ENCODE assay signal across 9 cellular contexts in the genomic region with DNA sequence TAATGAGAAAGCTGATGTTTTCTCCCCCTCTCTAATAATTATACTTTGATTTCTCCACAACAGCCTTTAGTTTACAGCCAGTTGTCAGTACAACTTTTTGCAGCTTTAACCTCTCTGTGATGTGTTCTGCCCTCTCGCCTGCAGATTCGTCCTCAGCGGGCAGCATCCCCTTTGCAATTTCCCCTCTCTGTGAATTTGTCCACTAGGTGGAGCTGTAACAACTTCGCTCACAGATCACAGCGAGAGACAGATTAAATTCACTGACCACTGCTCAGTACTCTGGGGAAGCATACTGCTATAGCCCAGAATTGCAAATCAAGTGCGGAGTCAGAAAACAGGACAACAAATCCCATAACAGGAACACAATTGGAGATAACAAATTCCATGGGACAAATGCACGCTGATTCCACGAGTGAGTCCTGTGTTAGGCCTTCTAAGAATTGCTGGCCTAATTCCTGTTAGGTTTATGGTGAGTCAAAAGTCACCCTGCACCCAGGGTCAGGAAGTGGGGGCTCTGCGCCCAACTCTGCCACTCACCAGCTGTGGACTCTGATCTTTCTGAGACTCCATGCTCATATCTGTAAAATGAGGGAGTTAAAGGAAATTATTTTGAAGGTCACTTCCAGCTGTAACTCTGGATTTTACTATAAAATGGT.
DNase-seq lines count a peak whose midpoint lies in the region; ATAC-seq, FAIRE-seq and TF ChIP-seq lines count a peak whose summit lies in the region.
"Had no signal": no experiment of that assay in that cellular context is flagged by ENCODE, and none has a peak within 500 bp of the region (broad histone marks: within the 10 kb centered on the region; RNA-seq: fewer than 3 reads in every experiment).

No MANE protein-coding gene starts in this region.

- H3K79me2 ChIP-seq in OCI-LY3 (ENCODE audit: low read length) = no peaks in the 10 kb centered on the region
- no peaks in the 10 kb centered on the region for H3K79me2 ChIP-seq in HepG2 (ENCODE audit: insufficient read depth, low read length)

- DNase-seq in G401 (ENCODE audit: low spot score) = peak; percentile 64
- peak; percentile 31 to 72 for DNase-seq in HL-60 (ENCODE audit: low read depth in 1 of 2, low spot score in 1 of 2)
- peak; percentile 34 for DNase-seq in cerebellum (ENCODE audit: low spot score)
- DNase-seq in HepG2 (ENCODE audit: low spot score) = peak; percentile 46
- peak; percentile 49 for DNase-seq in ureter (ENCODE audit: low spot score)
- DNase-seq in NCI-H2107 treated with DMSO at 0.1 percent for 48 hours (lab: John Stamatoyannopoulos, UW; ENCODE audit: unreplicated experiment) = no peak
- DNase-seq: activated naive CD8-positive, alpha-beta T cell treated with anti-CD3 and anti-CD28 coated beads, Interleukin-2, amount 10 ng/mL, durations not matched to agents 7 days and 5 days had no signal

- in situ Hi-C loops in G401 (cut with HindIII; ENCODE audit: low sequenced_read_pairs) = no loop called here
- in situ Hi-C loops in HepG2 (cut with HindIII; ENCODE audit: extremely low pct_ligation_motif_present, low pct_unique_long_range_greater_than_20kb) = no loop called here

- intact Hi-C loops in HepG2 (cut with micrococcal nuclease; ENCODE audit: unreplicated experiment) = no loop called here

- H3K27ac ChIP-seq in HL-60 (replicated peaks) = peak overlapping the region; percentile 49
- no peak overlapping the region for H3K27ac ChIP-seq in OCI-LY3 (ENCODE audit: low read length)
- no peak overlapping the region for H3K27ac ChIP-seq in HepG2 (ENCODE audit: extremely low read length, insufficient read depth, low read length)

- H3K27me3 ChIP-seq in HL-60 (ENCODE audit: insufficient read depth, poor library complexity, severe bottlenecking) (no peaks in the 10 kb centered on the region), OCI-LY3 (ENCODE audit: low read depth, low read length) (no peaks in the 10 kb centered on the region), HepG2 (ENCODE audit: control insufficient read depth in 1 of 2, insufficient read depth in 2 of 2, low read length in 2 of 2) (no peaks in the 10 kb centered on the region)

- H3K4me2 ChIP-seq in OCI-LY3 (ENCODE audit: low read length) (no peak overlapping the region), HepG2 (ENCODE audit: low read depth, low read length) (peak overlapping the region; percentile 41)

- H3K9me3 ChIP-seq in OCI-LY3 (ENCODE audit: insufficient read depth, low read length) (no peaks in the 10 kb centered on the region), HepG2 (ENCODE audit: low read length) (peaks cover 29% of the 10 kb centered on the region)

- WGBS in HepG2 (ENCODE audit: low lambda C conversion rate) = under 1% methylated on average over 9 of the region's 9 CpGs

- POLR2A ChIA-PET in HepG2 (lab: Yijun Ruan, JAX) = no interaction called here

- H3K9ac ChIP-seq in OCI-LY3 (ENCODE audit: low read length) = no peak overlapping the region
- no peak overlapping the region for H3K9ac ChIP-seq in HepG2 (ENCODE audit: insufficient read depth, low read depth, low read length)

- H3K36me3 ChIP-seq in OCI-LY3 (replicated peaks; ENCODE audit: low read depth, low read length) (no peaks in the 10 kb centered on the region), HepG2 (replicated peaks in 1 of 2; ENCODE audit: control insufficient read depth in 1 of 2, insufficient read depth in 2 of 2, low read length in 2 of 2) (no peaks in the 10 kb centered on the region)

- no peaks in the 10 kb centered on the region for H4K20me1 ChIP-seq in OCI-LY3 (ENCODE audit: insufficient read depth, low read length)
- no peaks in the 10 kb centered on the region for H4K20me1 ChIP-seq in HepG2 (ENCODE audit: insufficient read depth, low read length)

- TF ChIP-seq CTCF in HL-60 (IDR thresholded peaks at IDR 0.05; ENCODE audit: insufficient read depth, low read length) = peak; percentile 72
- TF ChIP-seq CTCF in OCI-LY3 (IDR thresholded peaks at IDR 0.05; ENCODE audit: low read depth, low read length) = peak; percentile 93
- peak; percentile 77 for TF ChIP-seq CTCF in HepG2 (CRISPR knock-in tag; IDR thresholded peaks at IDR 0.05)

- CTCF ChIA-PET in HepG2 (lab: Yijun Ruan, JAX; ENCODE audit: low intra/inter-chr PET ratio, low total read pairs) = no interaction called here

- TF ChIP-seq EP300 in HepG2 (IDR thresholded peaks at IDR 0.05; ENCODE audit: low read depth in 2 of 2, low read length in 2 of 2) = no peak
- no peak for TF ChIP-seq EP300 in HepG2 (CRISPR knock-in tag; IDR thresholded peaks at IDR 0.05; ENCODE audit: borderline replicate concordance)

- TF ChIP-seq POLR2A in HepG2 (IDR thresholded peaks at IDR 0.05; ENCODE audit: insufficient read depth in 1 of 2, low read depth in 2 of 2, low read length in 2 of 2) = no peak

- peak; percentile 67 for FAIRE-seq in HepG2 (lab: Jason Lieb, UNC)

- H3K4me3 ChIP-seq in HL-60 (replicated peaks; ENCODE audit: insufficient read depth, low read length) = no peak overlapping the region
- no peak overlapping the region for H3K4me3 ChIP-seq in OCI-LY3 (ENCODE audit: low read length)
- no peak overlapping the region for H3K4me3 ChIP-seq in HepG2 (replicated peaks in 1 of 3; ENCODE audit: insufficient read depth in 1 of 3, low read depth in 2 of 3, low read length in 3 of 3)

- peak; percentile 88 for ATAC-seq in GM21381 (IDR thresholded peaks at IDR 0.05; ENCODE audit: unreplicated experiment)
- peak; percentile 89 for ATAC-seq in HepG2

- no peaks in the 10 kb centered on the region for H3K4me1 ChIP-seq in OCI-LY3 (ENCODE audit: low read length)
- peaks cover 20% of the 10 kb centered on the region for H3K4me1 ChIP-seq in HepG2 (ENCODE audit: insufficient read depth, low read length)

- H2AFZ ChIP-seq in OCI-LY3 (ENCODE audit: low read depth, low read length) = peak overlapping the region; percentile 41; the same call in 1 of the 2 replicates
- H2AFZ ChIP-seq in HepG2 (ENCODE audit: low read length) = no peak overlapping the region

- no peak for TF ChIP-seq RAD21 in HepG2 (CRISPR knock-in tag; IDR thresholded peaks at IDR 0.05)

- no TSS peak for BruUV-seq in HepG2 (replicated peaks; lab: Mats Ljungman, UMichigan)

TF ChIP-seq in HepG2, 621 proteins besides CTCF, POLR2A, EP300 and RAD21 (continues in another document):
- TF ChIP-seq, protein P1, sequence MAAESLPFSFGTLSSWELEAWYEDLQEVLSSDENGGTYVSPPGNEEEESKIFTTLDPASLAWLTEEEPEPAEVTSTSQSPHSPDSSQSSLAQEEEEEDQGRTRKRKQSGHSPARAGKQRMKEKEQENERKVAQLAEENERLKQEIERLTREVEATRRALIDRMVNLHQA (CRISPR knock-in tag; IDR thresholded peaks at IDR 0.05) = no peak
- TF ChIP-seq KMT2A (CRISPR knock-in tag; IDR thresholded peaks at IDR 0.05) = no peak
- TF ChIP-seq, protein P2, sequence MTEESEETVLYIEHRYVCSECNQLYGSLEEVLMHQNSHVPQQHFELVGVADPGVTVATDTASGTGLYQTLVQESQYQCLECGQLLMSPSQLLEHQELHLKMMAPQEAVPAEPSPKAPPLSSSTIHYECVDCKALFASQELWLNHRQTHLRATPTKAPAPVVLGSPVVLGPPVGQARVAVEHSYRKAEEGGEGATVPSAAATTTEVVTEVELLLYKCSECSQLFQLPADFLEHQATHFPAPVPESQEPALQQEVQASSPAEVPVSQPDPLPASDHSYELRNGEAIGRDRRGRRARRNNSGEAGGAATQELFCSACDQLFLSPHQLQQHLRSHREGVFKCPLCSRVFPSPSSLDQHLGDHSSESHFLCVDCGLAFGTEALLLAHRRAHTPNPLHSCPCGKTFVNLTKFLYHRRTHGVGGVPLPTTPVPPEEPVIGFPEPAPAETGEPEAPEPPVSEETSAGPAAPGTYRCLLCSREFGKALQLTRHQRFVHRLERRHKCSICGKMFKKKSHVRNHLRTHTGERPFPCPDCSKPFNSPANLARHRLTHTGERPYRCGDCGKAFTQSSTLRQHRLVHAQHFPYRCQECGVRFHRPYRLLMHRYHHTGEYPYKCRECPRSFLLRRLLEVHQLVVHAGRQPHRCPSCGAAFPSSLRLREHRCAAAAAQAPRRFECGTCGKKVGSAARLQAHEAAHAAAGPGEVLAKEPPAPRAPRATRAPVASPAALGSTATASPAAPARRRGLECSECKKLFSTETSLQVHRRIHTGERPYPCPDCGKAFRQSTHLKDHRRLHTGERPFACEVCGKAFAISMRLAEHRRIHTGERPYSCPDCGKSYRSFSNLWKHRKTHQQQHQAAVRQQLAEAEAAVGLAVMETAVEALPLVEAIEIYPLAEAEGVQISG (CRISPR knock-in tag; IDR thresholded peaks at IDR 0.05) = 0 out of 2 replicates have a peak, but pooled peaks have one; percentile 28
- peak; percentile 77 for TF ChIP-seq RARA (CRISPR knock-in tag; IDR thresholded peaks at IDR 0.05)
- TF ChIP-seq ZNF234 (CRISPR knock-in tag; conservative IDR thresholded peaks at IDR 0.05) = no peak
- no peak for TF ChIP-seq FOXK1 (CRISPR knock-in tag; IDR thresholded peaks at IDR 0.05; ENCODE audit: borderline replicate concordance, low read depth)
- peak; percentile 56; the same call in 1 of the 2 replicates for TF ChIP-seq SALL1 (CRISPR knock-in tag; IDR thresholded peaks at IDR 0.05)
- no peak for TF ChIP-seq NFATC3 (CRISPR knock-in tag; IDR thresholded peaks at IDR 0.05)
- no peak for TF ChIP-seq SRF (IDR thresholded peaks at IDR 0.05; ENCODE audit: low read depth, low read length)
- TF ChIP-seq ZC3H13 (CRISPR knock-in tag; IDR thresholded peaks at IDR 0.05) = 0 out of 2 replicates have a peak, but pooled peaks have one; percentile 25
- TF ChIP-seq, protein P3, sequence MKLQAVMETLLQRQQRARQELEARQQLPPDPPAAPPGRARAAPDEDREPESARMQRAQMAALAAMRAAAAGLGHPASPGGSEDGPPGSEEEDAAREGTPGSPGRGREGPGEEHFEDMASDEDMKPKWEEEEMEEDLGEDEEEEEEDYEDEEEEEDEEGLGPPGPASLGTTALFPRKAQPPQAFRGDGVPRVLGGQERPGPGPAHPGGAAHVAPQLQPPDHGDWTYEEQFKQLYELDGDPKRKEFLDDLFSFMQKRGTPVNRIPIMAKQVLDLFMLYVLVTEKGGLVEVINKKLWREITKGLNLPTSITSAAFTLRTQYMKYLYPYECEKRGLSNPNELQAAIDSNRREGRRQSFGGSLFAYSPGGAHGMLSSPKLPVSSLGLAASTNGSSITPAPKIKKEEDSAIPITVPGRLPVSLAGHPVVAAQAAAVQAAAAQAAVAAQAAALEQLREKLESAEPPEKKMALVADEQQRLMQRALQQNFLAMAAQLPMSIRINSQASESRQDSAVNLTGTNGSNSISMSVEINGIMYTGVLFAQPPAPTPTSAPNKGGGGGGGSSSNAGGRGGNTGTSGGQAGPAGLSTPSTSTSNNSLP (IDR thresholded peaks at IDR 0.05; ENCODE audit: low read depth, low read length) = peak; percentile 26; the same call in 1 of the 2 replicates
- no peak for TF ChIP-seq MAFG (CRISPR knock-in tag; IDR thresholded peaks at IDR 0.05)
